In genomic region chr11:117171648-117172051, GRCh38 we compare ENCODE assay signal across 1 cellular context.
TF ChIP-seq lines count a peak whose summit lies in the region.

No MANE protein-coding gene starts in this region.

TF ChIP-seq in K562, 482 proteins besides CTCF, POLR2A, EP300 and RAD21 (continued from another document and continues in another):
- TF ChIP-seq ZNF592 (IDR thresholded peaks at IDR 0.05) (0 out of 2 replicates have a peak, but pooled peaks have one; percentile 21), SMAD2 (IDR thresholded peaks at IDR 0.05; ENCODE audit: low read depth, low read length) (no peak), PREB (CRISPR knock-in tag; IDR thresholded peaks at IDR 0.05) (no peak), FOXM1 (IDR thresholded peaks at IDR 0.05; ENCODE audit: low read depth) (no peak), FOXM1 (CRISPR knock-in tag; IDR thresholded peaks at IDR 0.05; ENCODE audit: low read depth) (no peak), POLR2H (tag; IDR thresholded peaks at IDR 0.05; ENCODE audit: low read depth) (no peak), ATF6 (CRISPR knock-in tag; IDR thresholded peaks at IDR 0.05) (no peak), AFF1 (IDR thresholded peaks at IDR 0.05; ENCODE audit: low read depth in 1 of 2, partially characterized antibody in 2 of 2) (peak in 1 of 2 experiments; percentile 24), ZNF507 (tag; conservative IDR thresholded peaks at IDR 0.05) (no peak), SAFB (IDR thresholded peaks at IDR 0.05; ENCODE audit: borderline replicate concordance, low read depth, low read length) (no peak), BRF2 (IDR thresholded peaks at IDR 0.05; ENCODE audit: borderline replicate concordance, insufficient read depth, insufficient read length) (no peak), FOXO4 (CRISPR knock-in tag; IDR thresholded peaks at IDR 0.05) (no peak), ASH1L (IDR thresholded peaks at IDR 0.05; ENCODE audit: borderline replicate concordance, low read depth, partially characterized antibody) (no peak), TEAD2 (tag; IDR thresholded peaks at IDR 0.05) (no peak), ZNF696 (CRISPR knock-in tag; conservative IDR thresholded peaks at IDR 0.05) (no peak), NCOA4 (IDR thresholded peaks at IDR 0.05; ENCODE audit: partially characterized antibody) (no peak), MXI1 (IDR thresholded peaks at IDR 0.05; ENCODE audit: low read depth, low read length) (no peak), E2F8 (IDR thresholded peaks at IDR 0.05; ENCODE audit: low read depth, partially characterized antibody) (peak; percentile 52), SMARCA5 (IDR thresholded peaks at IDR 0.05) (no peak), TEAD1 (CRISPR knock-in tag; IDR thresholded peaks at IDR 0.05) (no peak), XRCC4 (IDR thresholded peaks at IDR 0.05; ENCODE audit: extremely low read depth, insufficient read depth, insufficient read length) (no peak), ATF1 (CRISPR knock-in tag; IDR thresholded peaks at IDR 0.05) (no peak), ATF1 (tag; IDR thresholded peaks at IDR 0.05) (0 out of 2 replicates have a peak, but pooled peaks have one; percentile 13), TCF15 (CRISPR knock-in tag; IDR thresholded peaks at IDR 0.05) (no peak), SLC30A9 (CRISPR knock-in tag; IDR thresholded peaks at IDR 0.05) (no peak), ZNF384 (IDR thresholded peaks at IDR 0.05; ENCODE audit: low read depth, low read length) (no peak), SMC3 (conservative IDR thresholded peaks at IDR 0.05; ENCODE audit: insufficient read depth, low read depth, low read length) (no peak), CHCHD3 (CRISPR knock-in tag; IDR thresholded peaks at IDR 0.05) (no peak), POLR2B (IDR thresholded peaks at IDR 0.05; ENCODE audit: low read depth, partially characterized antibody) (no peak), THRB (CRISPR knock-in tag; conservative IDR thresholded peaks at IDR 0.05) (no peak), RFX5 (IDR thresholded peaks at IDR 0.05; ENCODE audit: low read depth, low read length) (no peak), HMBOX1 (IDR thresholded peaks at IDR 0.05) (peak; percentile 92), TAL1 (IDR thresholded peaks at IDR 0.05) (peak; percentile 48; the same call in 1 of the 2 replicates), RBM34 (IDR thresholded peaks at IDR 0.05; ENCODE audit: borderline replicate concordance, insufficient read depth, low read length) (no peak), MLX (CRISPR knock-in tag; conservative IDR thresholded peaks at IDR 0.05) (no peak), ZNF134 (CRISPR knock-in tag; conservative IDR thresholded peaks at IDR 0.05) (no peak), ZNF224 (CRISPR knock-in tag; IDR thresholded peaks at IDR 0.05) (no peak), MCM2 (IDR thresholded peaks at IDR 0.05; ENCODE audit: low read depth) (no peak), SMARCC2 (IDR thresholded peaks at IDR 0.05; ENCODE audit: low read depth) (no peak), KAT2B (IDR thresholded peaks at IDR 0.05; ENCODE audit: low read depth, low read length) (no peak), PPARD (CRISPR knock-in tag; IDR thresholded peaks at IDR 0.05) (no peak), SMAD1 (IDR thresholded peaks at IDR 0.05; ENCODE audit: low read depth, low read length, partially characterized antibody) (no peak), GATAD2B (IDR thresholded peaks at IDR 0.05; ENCODE audit: borderline replicate concordance) (no peak), ZNF140 (CRISPR knock-in tag; IDR thresholded peaks at IDR 0.05) (no peak), TGIF2 (CRISPR knock-in tag; IDR thresholded peaks at IDR 0.05) (no peak)
